In the genomic region with DNA sequence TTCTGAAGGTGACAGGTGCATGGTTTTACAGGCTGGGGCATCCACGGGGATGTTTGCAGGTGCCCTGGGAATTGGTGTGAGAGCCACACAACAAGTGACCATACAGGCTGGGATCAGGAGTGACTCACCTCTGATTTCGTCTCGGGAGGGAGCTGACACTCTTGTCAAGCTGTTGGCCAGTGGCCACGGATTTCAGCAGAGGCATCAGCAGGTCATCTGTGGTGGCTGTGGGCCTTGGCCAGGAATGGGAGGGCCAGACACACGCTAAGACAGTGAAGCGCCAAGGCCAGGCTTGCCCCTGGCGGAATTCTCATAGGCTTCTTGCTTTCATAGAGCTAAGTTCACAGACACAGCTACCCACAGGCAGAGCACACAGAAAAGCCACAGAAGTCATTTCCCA, we compare ENCODE assay signal across 20 cellular contexts.
DNase-seq lines count a peak whose midpoint lies in the region; ATAC-seq, FAIRE-seq and TF ChIP-seq lines count a peak whose summit lies in the region.
"Had no signal": no experiment of that assay in that cellular context is flagged by ENCODE, and none has a peak within 500 bp of the region (broad histone marks: within the 10 kb centered on the region; RNA-seq: fewer than 3 reads in every experiment).

No MANE protein-coding gene starts in this region.

- H3K4me3 ChIP-seq in breast epithelium = no peak overlapping the region
- H3K4me3 ChIP-seq: esophagus squamous epithelium, GM12878, prostate gland, testis had no signal

- DNase-seq in EL (peak; percentile 49), LoVo (ENCODE audit: low spot score) (peak; percentile 43), breast epithelium (ENCODE audit: low spot score in 2 of 2) (peak; percentile 76 to 83), islet precursor cell (peak; percentile 56), HUDEP-2 (lab: John Stamatoyannopoulos, UW; ENCODE audit: unreplicated experiment in 76 of 76) (no peak), GM12892 (ENCODE audit: insufficient read length) (no peak)
- DNase-seq: activated CD4-positive, alpha-beta T cell treated with anti-CD3 and anti-CD28 coated beads, Interleukin-2, amount 50 U/mL, for 48 hours; activated T-cell treated with anti-CD3 and anti-CD28 coated beads, Interleukin-2, amount 50 U/mL, for 48 hours; esophagus squamous epithelium; NCI-H1436 treated with DMSO at 0.1 percent for 48 hours; NCI-H226; SHP77 treated with DMSO at 0.1 percent for 48 hours; stimulated activated CD4-positive, alpha-beta T cell treated with anti-CD3 and anti-CD28 coated beads, Interleukin-12 subunit alpha, Interleukin-12 subunit beta, amount 100 ng/mL, for 4 hours; testis had no signal

- no peak for TF ChIP-seq CTCF in breast epithelium (IDR thresholded peaks at IDR 0.05)

- H3K4me1 ChIP-seq in breast epithelium = no peaks in the 10 kb centered on the region
- H3K4me1 ChIP-seq: prostate gland had no signal

- ATAC-seq in GM21515 (IDR thresholded peaks at IDR 0.05; ENCODE audit: unreplicated experiment) = no peak
- no peak for ATAC-seq in HG03521 (IDR thresholded peaks at IDR 0.05; ENCODE audit: unreplicated experiment)
- ATAC-seq: activated naive CD4-positive, alpha-beta T cell treated with anti-CD3 and anti-CD28 coated beads, Interleukin-2, amount 50 U/mL, for 72 hours; GM12878 had no signal

- peak overlapping the region in 1 of 2 donors; percentile 48 for H3K27ac ChIP-seq in breast epithelium
- H3K27ac ChIP-seq: esophagus squamous epithelium, prostate gland, testis had no signal

- no peak for FAIRE-seq in GM12892 (lab: Jason Lieb, UNC)
- FAIRE-seq: GM12878, islet of Langerhans had no signal

- H3K36me3 ChIP-seq in breast epithelium = no peaks in the 10 kb centered on the region
- H3K36me3 ChIP-seq: esophagus squamous epithelium, prostate gland had no signal

- no peak for TF ChIP-seq POLR2A in breast epithelium (IDR thresholded peaks at IDR 0.05)
- no peak for TF ChIP-seq POLR2A in GM12892 (IDR thresholded peaks at IDR 0.05; ENCODE audit: low read depth, low read length)

- intact Hi-C loops in breast epithelium (cut with DNase I; ENCODE audit: low total_unique reads) = no loop called here

- no peaks in the 10 kb centered on the region for H3K9me3 ChIP-seq in breast epithelium
- H3K9me3 ChIP-seq: esophagus squamous epithelium, prostate gland, testis had no signal

- H3K27me3 ChIP-seq in breast epithelium = no peaks in the 10 kb centered on the region
- H3K27me3 ChIP-seq: testis had no signal

Comparison
In these comparisons a context has a peak if more than half of its experiments do, and no peak if none do; other contexts are left out.
1. DNase-seq: peak in EL (single experiment), LoVo (single experiment), breast epithelium (2 of 2) and islet precursor cell (single experiment); none in HUDEP-2 (0 of 76) and GM12892 (single experiment).